In the genomic region with DNA sequence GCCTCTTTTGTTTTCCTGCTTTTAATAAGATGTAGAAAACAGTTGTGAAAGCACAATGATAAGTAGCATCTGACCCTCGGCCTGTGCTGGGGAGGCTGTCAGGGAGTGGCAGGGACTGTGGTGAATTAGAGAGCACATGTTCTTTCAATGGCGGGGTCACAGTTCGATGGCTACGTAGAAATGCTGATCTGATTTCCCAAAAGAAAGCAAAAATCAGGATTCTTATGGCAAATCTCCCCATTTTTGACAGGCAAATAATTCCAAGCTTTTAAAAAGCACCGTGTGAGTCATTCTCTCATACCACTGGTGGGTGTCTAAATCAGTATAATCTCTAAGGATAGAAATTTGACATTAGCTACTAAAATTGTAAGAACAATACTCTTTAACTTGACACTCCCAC, we compare ENCODE assay signal across 14 cellular contexts. TPM values are rescaled to one million over a fixed set of nuclear protein-coding genes. Genes with fewer than 3 reads are reported as not detected.
DNase-seq lines count a peak whose midpoint lies in the region; ATAC-seq and TF ChIP-seq lines count a peak whose summit lies in the region.
"Had no signal": no experiment of that assay in that cellular context is flagged by ENCODE, and none has a peak within 500 bp of the region (broad histone marks: within the 10 kb centered on the region; RNA-seq: fewer than 3 reads in every experiment).

No MANE protein-coding gene starts in this region.

- no peak overlapping the region for H3K27ac Mint-ChIP-seq in CD14-positive monocyte
- no peak overlapping the region for H3K27ac Mint-ChIP-seq in naive thymus-derived CD4-positive, alpha-beta T cell

- peaks cover 56% of the 10 kb centered on the region for H3K4me1 Mint-ChIP-seq in CD14-positive monocyte
- H3K4me1 Mint-ChIP-seq in naive thymus-derived CD4-positive, alpha-beta T cell: peaks cover 14 to 54% (median 49%) of the 10 kb centered on the region in 7 donors

- H3K27me3 ChIP-seq in adipocyte (replicated peaks; ENCODE audit: control insufficient read depth, insufficient read depth, low read length): no peaks in the 10 kb centered on the region
- no peaks in the 10 kb centered on the region for H3K27me3 ChIP-seq in naive thymus-derived CD4-positive, alpha-beta T cell (ENCODE audit: control insufficient read depth in 2 of 2, insufficient read depth in 2 of 2, low read length in 2 of 2)

- H3K36me3 ChIP-seq in adipocyte (ENCODE audit: control insufficient read depth, insufficient read depth, low read length, severe bottlenecking): no peaks in the 10 kb centered on the region
- H3K36me3 ChIP-seq in naive thymus-derived CD4-positive, alpha-beta T cell (ENCODE audit: control insufficient read depth in 2 of 3, insufficient read depth in 3 of 3, low read length in 3 of 3): peaks cover 0 to 4% (median 0%) of the 10 kb centered on the region in 3 experiments

- POLR2A ChIA-PET in naive thymus-derived CD4-positive, alpha-beta T cell (lab: Charles Lee): no interaction called here

- H3K27me3 Mint-ChIP-seq in CD14-positive monocyte (ENCODE audit: low read depth in 3 of 3): peaks cover 3 to 11% (median 5%) of the 10 kb centered on the region in 3 donors
- no peaks in the 10 kb centered on the region for H3K27me3 Mint-ChIP-seq in naive thymus-derived CD4-positive, alpha-beta T cell
- H3K27me3 Mint-ChIP-seq: CD8-positive, alpha-beta memory T cell had no signal

- H3K36me3 Mint-ChIP-seq in CD14-positive monocyte: peaks cover 10 to 19% of the 10 kb centered on the region in 2 donors
- H3K36me3 Mint-ChIP-seq in naive thymus-derived CD4-positive, alpha-beta T cell: peaks cover 0 to 15% (median 0%) of the 10 kb centered on the region in 5 donors

- CTCF ChIA-PET in naive thymus-derived CD4-positive, alpha-beta T cell (lab: Charles Lee): interaction anchor here (0.5 to 1.1 kb wide), 2 partner anchors 11 to 1414 kb away, joined by 3 read pairs; partner anchors contain the start of gene B9D1

- peak overlapping the region; percentile 11 for H3K9ac ChIP-seq in adipocyte (ENCODE audit: low read length)

- H3K9me3 Mint-ChIP-seq in CD14-positive monocyte: peaks cover 0 to 5% (median 0%) of the 10 kb centered on the region in 7 donors
- H3K9me3 Mint-ChIP-seq in naive thymus-derived CD4-positive, alpha-beta T cell: peaks cover 0 to 2% (median 0%) of the 10 kb centered on the region in 11 donors
- H3K9me3 Mint-ChIP-seq: CD8-positive, alpha-beta memory T cell had no signal

- H3K4me3 ChIP-seq in adipocyte (ENCODE audit: low read length) (no peak overlapping the region), fibroblast of villous mesenchyme (ENCODE audit: low read depth, low read length) (no peak overlapping the region)
- no peak overlapping the region for H3K4me3 ChIP-seq in naive thymus-derived CD4-positive, alpha-beta T cell (ENCODE audit: low read length)

- peaks cover 23% of the 10 kb centered on the region for H3K4me1 ChIP-seq in adipocyte (ENCODE audit: control insufficient read depth, insufficient read depth, low read length)
- H3K4me1 ChIP-seq in naive thymus-derived CD4-positive, alpha-beta T cell (ENCODE audit: control insufficient read depth in 2 of 2, insufficient read depth in 2 of 2, low read length in 2 of 2): peaks cover 31 to 39% of the 10 kb centered on the region in 2 donors

- intact Hi-C loops in CD14-positive monocyte (cut with micrococcal nuclease) (no loop called here), sciatic nerve (cut with DNase I) (no loop called here)
- intact Hi-C loops in naive thymus-derived CD4-positive, alpha-beta T cell (cut with micrococcal nuclease): loop anchor here in 1 of 2 donors (10.0 kb wide), 1 partner anchor 519 kb away; the partner anchor contains the start of gene PRPSAP2

- TF ChIP-seq CTCF in CD14-positive monocyte (IDR thresholded peaks at IDR 0.05) (no peak), fibroblast of villous mesenchyme (IDR thresholded peaks at IDR 0.05; ENCODE audit: insufficient read depth, low read depth, low read length) (no peak), GM13976 (IDR thresholded peaks at IDR 0.05; ENCODE audit: borderline replicate concordance, control extremely low read depth, extremely low read depth, insufficient read depth, missing control alignments) (no peak)

- DNase-seq in CD14-positive monocyte (ENCODE audit: low spot score) (peak; percentile 40), adipocyte (ENCODE audit: low read depth) (no peak), fibroblast of villous mesenchyme (ENCODE audit: low read depth) (peak; percentile 50), sciatic nerve (ENCODE audit: low spot score) (peak; percentile 41), GM13976 (ENCODE audit: low spot score) (no peak), CD1c-positive myeloid dendritic cell (ENCODE audit: extremely low spot score) (no peak)
- no peak for DNase-seq in naive thymus-derived CD4-positive, alpha-beta T cell
- DNase-seq: CD8-positive, alpha-beta memory T cell; GF-D8; MM.1S; NCI-H1105; NCI-H1694 treated with DMSO at 0.1 percent for 48 hours; NCI-H446; PC-3 had no signal

- H3K4me3 Mint-ChIP-seq in CD14-positive monocyte: no peak overlapping the region
- peak overlapping the region in 1 of 10 donors; percentile 16 for H3K4me3 Mint-ChIP-seq in naive thymus-derived CD4-positive, alpha-beta T cell

- in situ Hi-C loops in GM13976 (cut with MboI; ENCODE audit: low sequenced_read_pairs, unreplicated experiment): no loop called here

- H3K9me3 ChIP-seq in adipocyte (ENCODE audit: control insufficient read depth, low read length): no peaks in the 10 kb centered on the region
- no peaks in the 10 kb centered on the region for H3K9me3 ChIP-seq in naive thymus-derived CD4-positive, alpha-beta T cell (ENCODE audit: control insufficient read depth in 2 of 3, low read length in 3 of 3)

- no peak overlapping the region for H3K27ac ChIP-seq in naive thymus-derived CD4-positive, alpha-beta T cell (ENCODE audit: low read depth, low read length)

- ATAC-seq in sciatic nerve: no peak
- ATAC-seq in naive thymus-derived CD4-positive, alpha-beta T cell: no peak
- ATAC-seq: PC-3 had no signal

RNA-seq across cellular contexts. Expression of gene MAPK7, which starts 4.2 kb away (rescaled TPM):
- polyA plus RNA-seq in CD14-positive monocyte: 1 to 10 TPM; 9.3 to 10.0 TPM
- total RNA-seq in fibroblast of villous mesenchyme: 14.7 and 24.2 TPM in 2 replicates
- total RNA-seq in sciatic nerve: 28.2 TPM
- total RNA-seq in naive thymus-derived CD4-positive, alpha-beta T cell: 10 to 100 TPM; 18.7 to 50.5 (median 28.2) TPM
- polyA plus RNA-seq in naive thymus-derived CD4-positive, alpha-beta T cell: 10 to 100 TPM in 1 of 2 donors, 1 to 10 TPM in 1; 4.3 to 12.9 TPM

RNA-seq across cellular contexts. Expression of gene B9D1, which starts 11.6 kb away (rescaled TPM):
- polyA plus RNA-seq in CD14-positive monocyte: not detected
- total RNA-seq in fibroblast of villous mesenchyme: 40.2 and 42.5 TPM in 2 replicates
- total RNA-seq in sciatic nerve: 19.8 TPM
- total RNA-seq in naive thymus-derived CD4-positive, alpha-beta T cell: 1 to 10 TPM in 4 of 5 experiments, under 1 TPM in 1; 0.58 to 5.0 (median 2.4) TPM
- under 1 TPM in 1 of 2 donors, not detected in 1; 0.58 TPM for polyA plus RNA-seq in naive thymus-derived CD4-positive, alpha-beta T cell

RNA-seq across cellular contexts. Expression of gene MFAP4, which starts 12.9 kb away (rescaled TPM):
- under 1 TPM; 0.12 to 0.73 TPM for polyA plus RNA-seq in CD14-positive monocyte
- total RNA-seq in fibroblast of villous mesenchyme (17.7 and 28.7 TPM in 2 replicates), sciatic nerve (115 TPM)
- total RNA-seq in naive thymus-derived CD4-positive, alpha-beta T cell: not detected
- not detected for polyA plus RNA-seq in naive thymus-derived CD4-positive, alpha-beta T cell
- total RNA-seq: CD8-positive, alpha-beta memory T cell; PC-3 had no signal
- polyA plus RNA-seq: CD8-positive, alpha-beta memory T cell had no signal

RNA-seq across cellular contexts. Expression of gene RNF112, which starts 36.9 kb away (rescaled TPM):
- not detected for polyA plus RNA-seq in CD14-positive monocyte
- total RNA-seq in fibroblast of villous mesenchyme (0.64 and 0.86 TPM in 2 replicates), sciatic nerve (3.9 TPM)
- total RNA-seq in naive thymus-derived CD4-positive, alpha-beta T cell: 1 to 10 TPM in 3 of 5 experiments, under 1 TPM in 2; 0.54 to 2.3 (median 1.5) TPM
- under 1 TPM in 1 of 2 donors, not detected in 1; 0.15 TPM for polyA plus RNA-seq in naive thymus-derived CD4-positive, alpha-beta T cell
- polyA plus RNA-seq: CD8-positive, alpha-beta memory T cell had no signal

Comparison
In these comparisons a context has a peak if more than half of its experiments do, and no peak if none do; other contexts are left out.
1. DNase-seq: peak in CD14-positive monocyte (single experiment), fibroblast of villous mesenchyme (single experiment) and sciatic nerve (single experiment); none in adipocyte (single experiment), GM13976 (single experiment), naive thymus-derived CD4-positive, alpha-beta T cell (0 of 9) and CD1c-positive myeloid dendritic cell (single experiment).
2. RNA of gene MFAP4, which starts 12.9 kb away (total RNA-seq): 115 TPM in sciatic nerve (single experiment) and 17.7 to 28.7 TPM in fibroblast of villous mesenchyme; not detected in naive thymus-derived CD4-positive, alpha-beta T cell; every median in the first group is over 10 times any median in the second.